Comparison of ENCODE assay signal across 12 cellular contexts in genomic region chr7:100400656-100401055, GRCh38. TPM values are rescaled to one million over a fixed set of nuclear protein-coding genes. Genes with fewer than 3 reads are reported as not detected.
DNase-seq lines count a peak whose midpoint lies in the region; ATAC-seq and TF ChIP-seq lines count a peak whose summit lies in the region.
"Had no signal": no experiment of that assay in that cellular context is flagged by ENCODE, and none has a peak within 500 bp of the region (broad histone marks: within the 10 kb centered on the region; RNA-seq: fewer than 3 reads in every experiment).

No MANE protein-coding gene starts in this region.

- no peak overlapping the region for H3K4me3 Mint-ChIP-seq in activated naive CD4-positive, alpha-beta T cell treated with anti-CD3 and anti-CD28 coated beads, Interleukin-2, amount 10 ng/mL, durations not matched to agents 7 days and 5 days
- H3K4me3 Mint-ChIP-seq in endodermal cell, result no peak overlapping the region

- H3K27ac ChIP-seq in Panc1 (ENCODE audit: low read length), result no peak overlapping the region
- no peak overlapping the region for H3K27ac ChIP-seq in endodermal cell (ENCODE audit: low read depth, low read length)
- H3K27ac ChIP-seq: parathyroid adenoma had no signal

- H3K36me3 Mint-ChIP-seq in activated naive CD4-positive, alpha-beta T cell treated with anti-CD3 and anti-CD28 coated beads, Interleukin-2, amount 10 ng/mL, durations not matched to agents 7 days and 5 days, result no peaks in the 10 kb centered on the region
- H3K36me3 Mint-ChIP-seq in endodermal cell (ENCODE audit: low read depth), result no peaks in the 10 kb centered on the region

- POLR2A ChIA-PET in Panc1 (lab: Charles Lee), result no interaction called here

- ATAC-seq in Panc1 (peak; percentile 69; the same call in 1 of the 2 replicates), HG03097 (IDR thresholded peaks at IDR 0.05; ENCODE audit: low FRiP score, unreplicated experiment) (no peak), HG03354 (IDR thresholded peaks at IDR 0.05; ENCODE audit: poor library complexity, severe bottlenecking, unreplicated experiment) (no peak)
- ATAC-seq: Right ventricle myocardium inferior had no signal

- no peak overlapping the region for H3K9ac ChIP-seq in endodermal cell (ENCODE audit: extremely low read depth, low read length, poor library complexity, severe bottlenecking)
- H3K9ac ChIP-seq: parathyroid adenoma had no signal

- H3K4me3 ChIP-seq in Panc1 (ENCODE audit: low read depth in 2 of 2, low read length in 2 of 2) (no peak overlapping the region), endodermal cell (ENCODE audit: low read length) (no peak overlapping the region)

- TF ChIP-seq CTCF in Panc1 (IDR thresholded peaks at IDR 0.05) (peak; percentile 40; the same call in 1 of the 2 replicates), endodermal cell (conservative IDR thresholded peaks at IDR 0.05) (peak; percentile 70)

- H3K4me1 ChIP-seq in Panc1 (ENCODE audit: control insufficient read depth, insufficient read depth, low read length) (no peaks in the 10 kb centered on the region), endodermal cell (ENCODE audit: control insufficient read depth, insufficient read depth, low read length) (no peaks in the 10 kb centered on the region)
- H3K4me1 ChIP-seq: parathyroid adenoma had no signal

- CTCF ChIA-PET in activated naive CD4-positive, alpha-beta T cell treated with anti-CD3 and anti-CD28 coated beads, Interleukin-2, amount 10 ng/mL, durations not matched to agents 7 days and 5 days (lab: Charles Lee), result no interaction called here
- CTCF ChIA-PET in Panc1 (lab: Charles Lee), result no interaction called here

- 63 to 81% methylated on average over 6 to 11 of the region's 11 CpGs for WGBS in endodermal cell (ENCODE audit: insufficient coverage in 1 of 2, insufficient read length in 1 of 2), 2 experiments

- H3K9me3 Mint-ChIP-seq in activated naive CD4-positive, alpha-beta T cell treated with anti-CD3 and anti-CD28 coated beads, Interleukin-2, amount 10 ng/mL, durations not matched to agents 7 days and 5 days, result no peaks in the 10 kb centered on the region
- no peaks in the 10 kb centered on the region for H3K9me3 Mint-ChIP-seq in endodermal cell

- BruUV-seq in Panc1 (replicated peaks; lab: Mats Ljungman, UMichigan), result no TSS peak

- in situ Hi-C loops in Panc1 (cut with HindIII; ENCODE audit: low pct_unique_long_range_greater_than_20kb, low sequenced_read_pairs), result no loop called here

- H3K9me3 ChIP-seq in Panc1 (ENCODE audit: control insufficient read depth, insufficient read depth, low read depth, low read length) (no peaks in the 10 kb centered on the region), endodermal cell (ENCODE audit: control insufficient read depth, low read length) (no peaks in the 10 kb centered on the region)

- peak; percentile 36 for DNase-seq in activated naive CD4-positive, alpha-beta T cell treated with anti-CD3 and anti-CD28 coated beads, Interleukin-2, amount 10 ng/mL, durations not matched to agents 7 days and 5 days
- no peak for DNase-seq in activated naive CD4-positive, alpha-beta T cell treated with anti-CD3 and anti-CD28 coated beads, Interleukin-2, amount 50 U/mL, for 16 hours
- no peak for DNase-seq in Panc1 (ENCODE audit: low read depth, low spot score)
- DNase-seq in endodermal cell, result peak; percentile 88
- DNase-seq in stimulated activated CD8-positive, alpha-beta memory T cell treated with anti-CD3 and anti-CD28 coated beads, Interleukin-4, amount 100 ng/mL, for 48 hours, result peak; percentile 34
- DNase-seq in SKM-1 treated with dmso at 0.1 percent for 144 hours (lab: John Stamatoyannopoulos, UW; ENCODE audit: unreplicated experiment), result no peak
- DNase-seq: activated T-cell treated with anti-CD3 and anti-CD28 coated beads for 4 hours, NCI-H1048 had no signal

- peaks cover 68% of the 10 kb centered on the region for H3K27me3 Mint-ChIP-seq in activated naive CD4-positive, alpha-beta T cell treated with anti-CD3 and anti-CD28 coated beads, Interleukin-2, amount 10 ng/mL, durations not matched to agents 7 days and 5 days
- peaks cover 38% of the 10 kb centered on the region for H3K27me3 Mint-ChIP-seq in endodermal cell (ENCODE audit: insufficient read depth)

- no peak overlapping the region for H3K27ac Mint-ChIP-seq in activated naive CD4-positive, alpha-beta T cell treated with anti-CD3 and anti-CD28 coated beads, Interleukin-2, amount 10 ng/mL, durations not matched to agents 7 days and 5 days
- H3K27ac Mint-ChIP-seq in endodermal cell, result peak overlapping the region; percentile 33

- peaks cover 27% of the 10 kb centered on the region for H3K4me1 Mint-ChIP-seq in activated naive CD4-positive, alpha-beta T cell treated with anti-CD3 and anti-CD28 coated beads, Interleukin-2, amount 10 ng/mL, durations not matched to agents 7 days and 5 days
- no peaks in the 10 kb centered on the region for H3K4me1 Mint-ChIP-seq in endodermal cell

- H3K36me3 ChIP-seq in Panc1 (ENCODE audit: control insufficient read depth, insufficient read depth, low read length) (no peaks in the 10 kb centered on the region), endodermal cell (ENCODE audit: control insufficient read depth, insufficient read depth, low read length) (no peaks in the 10 kb centered on the region)

- intact Hi-C loops in Panc1 (cut with micrococcal nuclease; ENCODE audit: unreplicated experiment), result no loop called here

- H3K27me3 ChIP-seq in Panc1 (ENCODE audit: control insufficient read depth, insufficient read depth, low read length) (no peaks in the 10 kb centered on the region), endodermal cell (ENCODE audit: control insufficient read depth, insufficient read depth, low read length, poor library complexity, severe bottlenecking) (no peaks in the 10 kb centered on the region)

RNA-seq across cellular contexts. Expression of gene PILRA, which starts 27.4 kb away (rescaled TPM):
- total RNA-seq in Panc1 (2021; ENCODE audit: unreplicated experiment), result 4.8 TPM
- 2.6 TPM for polyA plus RNA-seq in Panc1 (2012; ENCODE audit: insufficient read length)
- total RNA-seq in endodermal cell, result 10 to 100 TPM in 1 of 2 donors, 1 to 10 TPM in 1; 2.1 to 12.8 TPM
- 11.0 TPM for polyA plus RNA-seq in endodermal cell (2013, experiment 1 of 2)
- polyA plus RNA-seq in endodermal cell (2013, experiment 2 of 2), result 8.7 TPM

RNA-seq across cellular contexts. Expression of gene ZCWPW1, which starts 27.8 kb away (rescaled TPM):
- total RNA-seq in Panc1 (2021; ENCODE audit: unreplicated experiment) (6.5 TPM), endodermal cell (1 to 10 TPM; 1.9 to 2.3 TPM)
- polyA plus RNA-seq in Panc1 (2012; ENCODE audit: insufficient read length), result 4.2 TPM
- 2.0 TPM for polyA plus RNA-seq in endodermal cell (2013, experiment 1 of 2)
- 2.4 TPM for polyA plus RNA-seq in endodermal cell (2013, experiment 2 of 2)

RNA-seq across cellular contexts. Expression of gene MEPCE, which starts 29.0 kb away (rescaled TPM):
- 72.1 TPM for total RNA-seq in Panc1 (2021; ENCODE audit: unreplicated experiment)
- 77.1 TPM for polyA plus RNA-seq in Panc1 (2012; ENCODE audit: insufficient read length)
- total RNA-seq in endodermal cell, result 10 to 100 TPM; 32.9 to 48.0 TPM
- polyA plus RNA-seq in endodermal cell (2013, experiment 1 of 2), result 37.6 TPM
- 34.8 TPM for polyA plus RNA-seq in endodermal cell (2013, experiment 2 of 2)

RNA-seq across cellular contexts. Expression of gene PPP1R35, which starts 35.6 kb away (rescaled TPM):
- total RNA-seq in Panc1 (2021; ENCODE audit: unreplicated experiment) (74.4 TPM), endodermal cell (10 to 100 TPM; 43.8 to 65.6 TPM)
- polyA plus RNA-seq in Panc1 (2012; ENCODE audit: insufficient read length), result 63.9 TPM
- 46.4 TPM for polyA plus RNA-seq in endodermal cell (2013, experiment 1 of 2)
- 47.1 TPM for polyA plus RNA-seq in endodermal cell (2013, experiment 2 of 2)

RNA-seq across cellular contexts. Expression of gene PILRB, which starts 42.7 kb away (rescaled TPM):
- 73.2 TPM for total RNA-seq in Panc1 (2021; ENCODE audit: unreplicated experiment)
- 43.4 TPM for polyA plus RNA-seq in Panc1 (2012; ENCODE audit: insufficient read length)
- total RNA-seq in endodermal cell, result 10 to 100 TPM; 51.9 to 84.4 TPM
- 34.1 TPM for polyA plus RNA-seq in endodermal cell (2013, experiment 1 of 2)
- 29.7 TPM for polyA plus RNA-seq in endodermal cell (2013, experiment 2 of 2)

Comparison
In these comparisons a context has a peak if more than half of its experiments do, and no peak if none do; other contexts are left out.
1. DNase-seq: peak in activated naive CD4-positive, alpha-beta T cell treated with anti-CD3 and anti-CD28 coated beads, Interleukin-2, amount 10 ng/mL, durations not matched to agents 7 days and 5 days (single experiment), endodermal cell (single experiment) and stimulated activated CD8-positive, alpha-beta memory T cell treated with anti-CD3 and anti-CD28 coated beads, Interleukin-4, amount 100 ng/mL, for 48 hours (single experiment); none in activated naive CD4-positive, alpha-beta T cell treated with anti-CD3 and anti-CD28 coated beads, Interleukin-2, amount 50 U/mL, for 16 hours (single experiment), Panc1 (single experiment) and SKM-1 treated with dmso at 0.1 percent for 144 hours (single experiment).